16 cellular contexts compared by ENCODE assay signal in genomic region chr17:76442341-76443338, GRCh38. TPM values are rescaled to one million over a fixed set of nuclear protein-coding genes. Genes with fewer than 3 reads are reported as not detected.
A peak's percentile ranks its signal among the peaks of the same experiment; 100 is the strongest.
DNase-seq lines count a peak whose midpoint lies in the region; ATAC-seq, FAIRE-seq and TF ChIP-seq lines count a peak whose summit lies in the region.
"Had no signal": no experiment of that assay in that cellular context is flagged by ENCODE, and none has a peak within 500 bp of the region (broad histone marks: within the 10 kb centered on the region; RNA-seq: fewer than 3 reads in every experiment).

No MANE protein-coding gene starts in this region.

- peak overlapping the region; percentile 54 for H3K4me2 ChIP-seq in DOHH2 (ENCODE audit: low read length)

- H3K27me3 Mint-ChIP-seq in WTC11 (ENCODE audit: low read depth), result no peaks in the 10 kb centered on the region

- FAIRE-seq in kidney (lab: Jason Lieb, UNC), result no peak

- H3K36me3 Mint-ChIP-seq in WTC11, result no peaks in the 10 kb centered on the region

- POLR2A ChIA-PET in HEK293 (lab: Yijun Ruan, JAX), result no interaction called here
- POLR2A ChIA-PET in WTC11 (lab: Charles Lee), result no interaction called here

- no peak for ATAC-seq in WTC11
- ATAC-seq in left colon, result peak; percentile 44
- ATAC-seq in HG02840 (IDR thresholded peaks at IDR 0.05; ENCODE audit: low FRiP score, unreplicated experiment), result no peak
- ATAC-seq: SK-N-SH treated with all-trans-retinoic acid at 6 μM for 48 hours had no signal

- TF ChIP-seq CTCF in DOHH2 (IDR thresholded peaks at IDR 0.05; ENCODE audit: low read depth, low read length, poor library complexity, severe bottlenecking) (no peak), HEK293 (tag by site-specific recombination; IDR thresholded peaks at IDR 0.05) (no peak), WTC11 (IDR thresholded peaks at IDR 0.05) (no peak), kidney (IDR thresholded peaks at IDR 0.05; ENCODE audit: borderline replicate concordance, extremely low read depth, insufficient read depth) (no peak), foreskin fibroblast (IDR thresholded peaks at IDR 0.05; ENCODE audit: low read depth, low read length) (no peak)

- H3K27me3 ChIP-seq in DOHH2 (ENCODE audit: control insufficient read depth, low read length), result no peaks in the 10 kb centered on the region
- H3K27me3 ChIP-seq: transverse colon had no signal

- H3K9me3 ChIP-seq in DOHH2 (ENCODE audit: control insufficient read depth, insufficient read depth, low read length) (no peaks in the 10 kb centered on the region), HEK293 (ENCODE audit: control insufficient read depth, insufficient read depth, low read depth, low read length) (no peaks in the 10 kb centered on the region), kidney (ENCODE audit: control insufficient read depth in 1 of 2, low read length in 2 of 2) (no peaks in the 10 kb centered on the region)
- H3K9me3 ChIP-seq: transverse colon had no signal

- H3K79me2 ChIP-seq in DOHH2 (ENCODE audit: control insufficient read depth, low read length), result peaks cover 100% of the 10 kb centered on the region

- CTCF ChIA-PET in HEK293 (lab: Yijun Ruan, JAX) (interaction anchor here (1.0 to 1.5 kb wide), 4 partner anchors 11 to 64 kb away, joined by 3 to 6 read pairs (median 4); partner anchors contain the start of gene UBE2O), WTC11 (lab: Charles Lee) (interaction anchor here (0.9 to 2.8 kb wide), 10 partner anchors 10 to 538 kb away, joined by 3 to 14 read pairs (median 3); partner anchors contain the start of genes MRPL38 and UBE2O)

- H3K9me3 Mint-ChIP-seq in WTC11, result no peaks in the 10 kb centered on the region

- H3K36me3 ChIP-seq in DOHH2 (ENCODE audit: control insufficient read depth, low read length) (peaks cover 20% of the 10 kb centered on the region), HEK293 (ENCODE audit: control insufficient read depth in 2 of 2, insufficient read depth in 1 of 2, low read length in 2 of 2) (no peaks in the 10 kb centered on the region), kidney (ENCODE audit: control insufficient read depth in 1 of 2, insufficient read depth in 2 of 2, low read length in 2 of 2) (no peaks in the 10 kb centered on the region)
- H3K36me3 ChIP-seq: transverse colon had no signal

- no peak overlapping the region for H3K9ac ChIP-seq in kidney (ENCODE audit: low read length in 2 of 2)

- H3K4me3 ChIP-seq in DOHH2 (ENCODE audit: low read length) (peak overlapping the region; percentile 24; the same call in 1 of the 2 replicates), HEK293 (ENCODE audit: low read depth, low read length) (no peak overlapping the region), kidney (ENCODE audit: low read length in 2 of 2) (no peak overlapping the region), foreskin fibroblast (ENCODE audit: low read depth in 1 of 2, low read length in 2 of 2) (no peak overlapping the region)
- H3K4me3 ChIP-seq: transverse colon had no signal

- DNase-seq in WTC11 (ENCODE audit: low spot score) (no peak), left colon (no peak), SW 1271 (lab: John Stamatoyannopoulos, UW) (no peak), kidney (no peak), foreskin fibroblast (no peak)
- DNase-seq: activated CD4-positive, CD25-positive, alpha-beta regulatory T cell treated with anti-CD3 and anti-CD28 coated beads, Interleukin-2, amount 50 U/mL, for 72 hours; activated effector memory CD4-positive, alpha-beta T cell treated with Interleukin-2 at 50 U/mL for 16 hours; COR-L47; hypothalamus; transverse colon had no signal

- H3K27ac ChIP-seq in DOHH2 (ENCODE audit: low read depth, low read length) (no peak overlapping the region), HEK293 (ENCODE audit: extremely low read depth, low read depth, low read length) (no peak overlapping the region), kidney (ENCODE audit: low read depth in 2 of 2, low read length in 2 of 2) (no peak overlapping the region)
- H3K27ac ChIP-seq: transverse colon had no signal

- no peak overlapping the region; the same call in 1 of the 2 replicates for H3K4me3 Mint-ChIP-seq in WTC11

- H3K4me1 ChIP-seq in DOHH2 (ENCODE audit: control insufficient read depth, low read length), result peaks cover 100% of the 10 kb centered on the region
- H3K4me1 ChIP-seq in HEK293 (ENCODE audit: control insufficient read depth, insufficient read depth, low read length), result peaks cover 53% of the 10 kb centered on the region
- peaks cover 0 to 15% of the 10 kb centered on the region in 2 donors for H3K4me1 ChIP-seq in kidney (ENCODE audit: control insufficient read depth in 1 of 2, insufficient read depth in 1 of 2, low read depth in 1 of 2, low read length in 2 of 2)

- no peaks in the 10 kb centered on the region for H3K9me2 ChIP-seq in DOHH2 (replicated peaks; ENCODE audit: control insufficient read depth, low read length)

- peaks cover 42% of the 10 kb centered on the region for H4K20me1 ChIP-seq in DOHH2 (ENCODE audit: control insufficient read depth, insufficient read depth, low read depth, low read length)

- intact Hi-C loops in left colon (cut with DNase I, micrococcal nuclease) (no loop called here), kidney (cut with DNase I) (no loop called here)

- peak overlapping the region; percentile 82 for H3K27ac Mint-ChIP-seq in WTC11

- H3K4me1 Mint-ChIP-seq in WTC11, result peaks cover 96% of the 10 kb centered on the region

- H3F3A ChIP-seq in DOHH2 (ENCODE audit: control insufficient read depth, insufficient read depth), result peaks cover 13% of the 10 kb centered on the region; the same call in 1 of the 2 replicates

TF ChIP-seq in HEK293, 187 proteins besides CTCF, POLR2A, EP300 and RAD21 (continues in another document):
- TF ChIP-seq PRDM4 (tag by site-specific recombination; IDR thresholded peaks at IDR 0.05), result no peak
- TF ChIP-seq KLF16 (tag by site-specific recombination; IDR thresholded peaks at IDR 0.05), result no peak
- no peak for TF ChIP-seq GLIS2 (tag by site-specific recombination; IDR thresholded peaks at IDR 0.05)
- peak; percentile 35; the same call in 1 of the 2 replicates for TF ChIP-seq ZNF10 (tag by site-specific recombination; IDR thresholded peaks at IDR 0.05)

TF ChIP-seq in WTC11, 78 proteins besides CTCF, POLR2A, EP300 and RAD21 (continues in another document):
- TF ChIP-seq GRHL2 (CRISPR knock-in tag; IDR thresholded peaks at IDR 0.05; ENCODE audit: insufficient replicate concordance, severe bottlenecking) (no peak), IRF2 (CRISPR knock-in tag; IDR thresholded peaks at IDR 0.05; ENCODE audit: borderline replicate concordance, low read depth) (no peak), ZNF425 (CRISPR knock-in tag; conservative IDR thresholded peaks at IDR 0.05) (no peak), E2F4 (CRISPR knock-in tag; IDR thresholded peaks at IDR 0.05; ENCODE audit: borderline replicate concordance, low read depth) (no peak), SMAD4 (CRISPR knock-in tag; IDR thresholded peaks at IDR 0.05) (no peak), NFATC4 (CRISPR knock-in tag; IDR thresholded peaks at IDR 0.05) (no peak), OVOL2 (CRISPR knock-in tag; IDR thresholded peaks at IDR 0.05; ENCODE audit: borderline replicate concordance) (no peak), TEAD4 (CRISPR knock-in tag; IDR thresholded peaks at IDR 0.05) (no peak), HMGA2 (CRISPR knock-in tag; IDR thresholded peaks at IDR 0.05) (no peak)

RNA-seq across cellular contexts. Expression of gene UBE2O, which starts 10.3 kb away (rescaled TPM):
- 57.1 to 68.9 TPM (median 59.6 TPM) in 3 replicates for total RNA-seq in WTC11 (2021)
- total RNA-seq in left colon, result 10 to 100 TPM; 15.9 to 18.2 TPM
- total RNA-seq in kidney, result 21.3 TPM
- polyA plus RNA-seq in kidney (ENCODE audit: insufficient read depth, low read depth, low replicate concordance), result 5.5 TPM

RNA-seq across cellular contexts. Expression of gene AANAT, which starts 24.8 kb away (rescaled TPM):
- 0.17 to 0.57 TPM in 2 of 3 replicates, not detected in the other for total RNA-seq in WTC11 (2021)
- total RNA-seq in left colon, result not detected
- not detected for total RNA-seq in kidney
- not detected for polyA plus RNA-seq in kidney (ENCODE audit: insufficient read depth, low read depth, low replicate concordance)
- total RNA-seq: lung microvascular endothelial cell, omental fat pad, transverse colon had no signal

RNA-seq across cellular contexts. Expression of gene SPHK1, which starts 58.2 kb away (rescaled TPM):
- total RNA-seq in WTC11 (2021) (2.5 to 2.9 TPM (median 2.8 TPM) in 3 replicates), left colon (1 to 10 TPM; 2.9 to 4.2 TPM), kidney (10.4 TPM)
- polyA plus RNA-seq in kidney (ENCODE audit: insufficient read depth, low read depth, low replicate concordance), result 1.5 TPM

RNA-seq across cellular contexts. Expression of gene RHBDF2, which starts 58.6 kb away (rescaled TPM):
- total RNA-seq in WTC11 (2021) (28.6 to 33.0 TPM (median 31.5 TPM) in 3 replicates), left colon (10 to 100 TPM; 11.6 to 12.8 TPM), kidney (58.6 TPM)
- polyA plus RNA-seq in kidney (ENCODE audit: insufficient read depth, low read depth, low replicate concordance), result 6.8 TPM
